In genomic region chr12:12835378-12836145, GRCh38 we compare ENCODE assay signal across 10 cellular contexts. TPM values are rescaled to one million over a fixed set of nuclear protein-coding genes. Genes with fewer than 3 reads are reported as not detected.
DNase-seq lines count a peak whose midpoint lies in the region; ATAC-seq and TF ChIP-seq lines count a peak whose summit lies in the region.
"Had no signal": no experiment of that assay in that cellular context is flagged by ENCODE, and none has a peak within 500 bp of the region (broad histone marks: within the 10 kb centered on the region; RNA-seq: fewer than 3 reads in every experiment).

No MANE protein-coding gene starts in this region.

- no peak overlapping the region for H3K4me3 Mint-ChIP-seq in activated T-cell treated with anti-CD3 and anti-CD28 coated beads, Interleukin-2, amount 50 U/mL, for 72 hours

- ATAC-seq in activated T-cell treated with anti-CD3 and anti-CD28 coated beads, Interleukin-2, amount 50 U/mL, for 72 hours (replicated peaks in 1 of 2): no peak
- ATAC-seq in left colon: peak; percentile 16
- peak; percentile 90 for ATAC-seq in upper lobe of right lung
- no peak for ATAC-seq in HG03378 (IDR thresholded peaks at IDR 0.05; ENCODE audit: unreplicated experiment)
- ATAC-seq in GM18858 (IDR thresholded peaks at IDR 0.05; ENCODE audit: unreplicated experiment): no peak
- ATAC-seq in heart left ventricle: no peak

- H3K9ac ChIP-seq in adipocyte (ENCODE audit: low read length): no peak overlapping the region

- 87 to 96% (median 95%) methylated on average over 7 of the region's 7 CpGs for WGBS in heart left ventricle, 4 donors

- H3K27ac ChIP-seq in upper lobe of right lung (peak overlapping the region; percentile 76), heart left ventricle (no peak overlapping the region)

- DNase-seq in activated T-cell treated with anti-CD3 and anti-CD28 coated beads, Interleukin-2, amount 50 U/mL, for 72 hours: no peak
- no peak for DNase-seq in activated T-cell treated with anti-CD3 and anti-CD28 coated beads, Interleukin-2, amount 50 U/mL, for 1 hour
- DNase-seq in adipocyte (ENCODE audit: low read depth): peak; percentile 19
- no peak for DNase-seq in left colon
- DNase-seq in upper lobe of right lung: no peak
- no peak for DNase-seq in heart left ventricle
- DNase-seq: NCI-H2107, Right ventricle myocardium superior had no signal

- H3K36me3 Mint-ChIP-seq in activated T-cell treated with anti-CD3 and anti-CD28 coated beads, Interleukin-2, amount 50 U/mL, for 72 hours (ENCODE audit: insufficient read depth in 2 of 2): peaks cover 17 to 27% of the 10 kb centered on the region in 2 donors

- peaks cover 23% of the 10 kb centered on the region for H3K36me3 ChIP-seq in adipocyte (ENCODE audit: control insufficient read depth, insufficient read depth, low read length, severe bottlenecking)
- peaks cover 36% of the 10 kb centered on the region for H3K36me3 ChIP-seq in upper lobe of right lung
- peaks cover 0 to 39% (median 32%) of the 10 kb centered on the region in 9 donors for H3K36me3 ChIP-seq in heart left ventricle

- H3K27ac Mint-ChIP-seq in activated T-cell treated with anti-CD3 and anti-CD28 coated beads, Interleukin-2, amount 50 U/mL, for 72 hours: peak overlapping the region; percentile 39

- H3K27me3 Mint-ChIP-seq in activated T-cell treated with anti-CD3 and anti-CD28 coated beads, Interleukin-2, amount 50 U/mL, for 72 hours (ENCODE audit: low read depth): no peaks in the 10 kb centered on the region

- TF ChIP-seq POLR2A in heart left ventricle (IDR thresholded peaks at IDR 0.05): no peak

- H3K27me3 ChIP-seq in adipocyte (replicated peaks; ENCODE audit: control insufficient read depth, insufficient read depth, low read length) (no peaks in the 10 kb centered on the region), upper lobe of right lung (no peaks in the 10 kb centered on the region), heart left ventricle (no peaks in the 10 kb centered on the region)

- H3K4me3 ChIP-seq in adipocyte (ENCODE audit: low read length) (no peak overlapping the region), upper lobe of right lung (no peak overlapping the region), heart left ventricle (no peak overlapping the region)

- H3K9me3 Mint-ChIP-seq in activated T-cell treated with anti-CD3 and anti-CD28 coated beads, Interleukin-2, amount 50 U/mL, for 72 hours: no peaks in the 10 kb centered on the region

- H3K9me3 ChIP-seq in adipocyte (ENCODE audit: control insufficient read depth, low read length): no peaks in the 10 kb centered on the region
- no peaks in the 10 kb centered on the region for H3K9me3 ChIP-seq in upper lobe of right lung
- H3K9me3 ChIP-seq in heart left ventricle: no peaks in the 10 kb centered on the region

- TF ChIP-seq CTCF in upper lobe of right lung (IDR thresholded peaks at IDR 0.05): no peak
- TF ChIP-seq CTCF in heart left ventricle (IDR thresholded peaks at IDR 0.05): no peak

- peaks cover 39% of the 10 kb centered on the region for H3K4me1 ChIP-seq in adipocyte (ENCODE audit: control insufficient read depth, insufficient read depth, low read length)
- peaks cover 9% of the 10 kb centered on the region for H3K4me1 ChIP-seq in upper lobe of right lung
- peaks cover 0 to 4% (median 0%) of the 10 kb centered on the region in 12 donors for H3K4me1 ChIP-seq in heart left ventricle

- intact Hi-C loops in left colon (cut with DNase I, micrococcal nuclease) (loop anchor here in 1 of 2 donors (10.0 kb wide), 1 partner anchor 49 kb away; no protein-coding TSS in a partner anchor), upper lobe of right lung (cut with DNase I) (loop anchor here (5.0 kb wide), 1 partner anchor 147 kb away; no protein-coding TSS in a partner anchor), heart left ventricle (cut with DNase I) (loop anchor here in 6 of 10 donors (5.0 to 10.0 kb wide), 2 partner anchors 147 to 149 kb away; no protein-coding TSS in a partner anchor)

- peaks cover 50% of the 10 kb centered on the region for H3K4me1 Mint-ChIP-seq in activated T-cell treated with anti-CD3 and anti-CD28 coated beads, Interleukin-2, amount 50 U/mL, for 72 hours (ENCODE audit: low read depth)

RNA-seq across cellular contexts. Expression of gene DDX47, which starts 22.4 kb away (rescaled TPM):
- 10 to 100 TPM; 58.2 to 67.8 TPM for total RNA-seq in activated T-cell treated with anti-CD3 and anti-CD28 coated beads, Interleukin-2, amount 50 U/mL, for 72 hours
- 10 to 100 TPM; 30.5 to 31.0 TPM for total RNA-seq in left colon
- 59.6 TPM for total RNA-seq in upper lobe of right lung
- total RNA-seq in heart left ventricle: 10 to 100 TPM; 23.9 to 38.2 (median 27.1) TPM
- polyA plus RNA-seq in heart left ventricle: 10 to 100 TPM; 13.7 to 34.0 TPM

RNA-seq across cellular contexts. Expression of gene APOLD1, which starts 50.1 kb away (rescaled TPM):
- 10 to 100 TPM; 10.4 to 12.8 TPM for total RNA-seq in activated T-cell treated with anti-CD3 and anti-CD28 coated beads, Interleukin-2, amount 50 U/mL, for 72 hours
- total RNA-seq in left colon (1 to 10 TPM; 2.6 to 6.7 TPM), upper lobe of right lung (14.4 TPM), heart left ventricle (10 to 100 TPM in 8 of 9 donors, 1 to 10 TPM in 1; 7.8 to 45.0 (median 15.2) TPM)
- polyA plus RNA-seq in heart left ventricle: 10 to 100 TPM in 1 of 2 donors, 1 to 10 TPM in 1; 7.1 to 24.6 TPM

RNA-seq across cellular contexts. Expression of gene GPRC5A, which starts 55.8 kb away (rescaled TPM):
- total RNA-seq in activated T-cell treated with anti-CD3 and anti-CD28 coated beads, Interleukin-2, amount 50 U/mL, for 72 hours: under 1 TPM; 0.32 to 0.60 TPM
- 100 to 1,000 TPM; 206 to 463 TPM for total RNA-seq in left colon
- 886 TPM for total RNA-seq in upper lobe of right lung
- 1 to 10 TPM in 6 of 9 donors, under 1 TPM in 3; 0.27 to 5.3 (median 1.3) TPM for total RNA-seq in heart left ventricle
- polyA plus RNA-seq in heart left ventricle: under 1 TPM; 0.40 to 0.61 TPM

Comparison
In these comparisons a context has a peak if more than half of its experiments do, and no peak if none do; other contexts are left out.
1. ATAC-seq: peak in left colon (single experiment) and upper lobe of right lung (single experiment); none in activated T-cell treated with anti-CD3 and anti-CD28 coated beads, Interleukin-2, amount 50 U/mL, for 72 hours (0 of 2), HG03378 (single experiment), GM18858 (single experiment) and heart left ventricle (0 of 4).
2. RNA of gene GPRC5A, which starts 55.8 kb away (total RNA-seq): 886 TPM in upper lobe of right lung (single experiment) and 206 to 463 TPM in left colon; 0.27 to 5.3 TPM in heart left ventricle and 0.32 to 0.60 TPM in activated T-cell treated with anti-CD3 and anti-CD28 coated beads, Interleukin-2, amount 50 U/mL, for 72 hours; every median in the first group is over 10 times any median in the second.